ENCODE assay signal across 17 cellular contexts in genomic region chr12:69026341-69026740, GRCh38.
DNase-seq lines count a peak whose midpoint lies in the region; ATAC-seq, FAIRE-seq and TF ChIP-seq lines count a peak whose summit lies in the region.
"Had no signal": no experiment of that assay in that cellular context is flagged by ENCODE, and none has a peak within 500 bp of the region (broad histone marks: within the 10 kb centered on the region; RNA-seq: fewer than 3 reads in every experiment).

No MANE protein-coding gene starts in this region.

- peak overlapping the region; percentile 39; the same call in 1 of the 2 replicates for H2AFZ ChIP-seq in GM23338
- peak overlapping the region; percentile 89 for H2AFZ ChIP-seq in H1 (ENCODE audit: low read length)

- H3K56ac ChIP-seq in H1 (replicated peaks; ENCODE audit: insufficient read length, low read depth, low read length) = no peak overlapping the region

- H4K91ac ChIP-seq in H1 (replicated peaks; ENCODE audit: insufficient read length, low read length) = no peak overlapping the region

- no peaks in the 10 kb centered on the region for H3K36me3 Mint-ChIP-seq in GM23338 (ENCODE audit: low read depth)
- H3K36me3 Mint-ChIP-seq: CD4-positive, alpha-beta memory T cell had no signal

- H3K4me1 ChIP-seq in GM23338 (ENCODE audit: insufficient read depth) = no peaks in the 10 kb centered on the region
- H3K4me1 ChIP-seq in H1 (replicated peaks in 1 of 4; ENCODE audit: control insufficient read depth in 3 of 4, insufficient read depth in 4 of 4, low read length in 3 of 4) = no peaks in the 10 kb centered on the region

- H3K18ac ChIP-seq in H1 (ENCODE audit: extremely low read depth, low read length) = no peak overlapping the region

- H3K4me3 Mint-ChIP-seq in GM23338 = no peak overlapping the region
- H3K4me3 Mint-ChIP-seq: CD4-positive, alpha-beta memory T cell; T-helper 1 cell treated with Interleukin-12 subunit alpha and Interleukin-12 subunit beta and Interleukin-4 antibody, amounts not matched to agents 30 μg/mL and 1 μg/mL, for 36 hours had no signal

- TF ChIP-seq CTCF in GM23338 (conservative IDR thresholded peaks at IDR 0.05; ENCODE audit: low read depth in 2 of 2) = no peak
- TF ChIP-seq CTCF in NB4 (IDR thresholded peaks at IDR 0.05; ENCODE audit: low read depth, low read length) = no peak
- no peak for TF ChIP-seq CTCF in H1 (IDR thresholded peaks at IDR 0.05; ENCODE audit: control extremely low read depth in 1 of 3, insufficient read depth in 1 of 3, low read depth in 1 of 3, low read length in 3 of 3)

- no peak for ATAC-seq in GM23338
- ATAC-seq in GM21576 (IDR thresholded peaks at IDR 0.05; ENCODE audit: unreplicated experiment) = no peak

- no peaks in the 10 kb centered on the region for H4K20me1 ChIP-seq in GM23338 (replicated peaks; ENCODE audit: insufficient read depth)
- H4K20me1 ChIP-seq in H1 (replicated peaks in 1 of 2; ENCODE audit: control insufficient read depth in 1 of 2, insufficient read depth in 2 of 2, low read length in 2 of 2) = no peaks in the 10 kb centered on the region

- H3K79me2 ChIP-seq in GM23338 (replicated peaks; ENCODE audit: insufficient read depth) = no peaks in the 10 kb centered on the region
- H3K79me2 ChIP-seq in H1 (ENCODE audit: control insufficient read depth in 1 of 2, insufficient read depth in 2 of 2, low read length in 2 of 2) = no peaks in the 10 kb centered on the region

- H3K14ac ChIP-seq in H1 (ENCODE audit: insufficient read length) = no peak overlapping the region

- no peak for TF ChIP-seq POLR2A in NB4 (IDR thresholded peaks at IDR 0.05; ENCODE audit: extremely low read depth, insufficient read length)
- no peak for TF ChIP-seq POLR2A in H1 (IDR thresholded peaks at IDR 0.05; ENCODE audit: control extremely low read depth in 1 of 2, low read depth in 2 of 2, low read length in 2 of 2)

- H3K27me3 ChIP-seq in GM23338 (ENCODE audit: insufficient read depth) (no peaks in the 10 kb centered on the region), H1 (replicated peaks in 1 of 4; ENCODE audit: control insufficient read depth in 3 of 4, extremely low read depth in 1 of 4, insufficient read depth in 3 of 4, low read length in 3 of 4) (no peaks in the 10 kb centered on the region)

- no peak overlapping the region for H3K27ac ChIP-seq in GM23338 (ENCODE audit: low read depth)
- no peak overlapping the region for H3K27ac ChIP-seq in H1 (ENCODE audit: low read depth, low read length)

- CTCF ChIA-PET in H1 (lab: Charles Lee; ENCODE audit: partially characterized antibody) = no interaction called here

- H3K23me2 ChIP-seq in H1 (ENCODE audit: low read depth, low read length) = no peaks in the 10 kb centered on the region

- H3K9me3 Mint-ChIP-seq in GM23338 = no peaks in the 10 kb centered on the region
- H3K9me3 Mint-ChIP-seq: CD4-positive, alpha-beta memory T cell; T-helper 1 cell treated with Interleukin-12 subunit alpha and Interleukin-12 subunit beta and Interleukin-4 antibody, amounts not matched to agents 30 μg/mL and 1 μg/mL, for 36 hours had no signal

- H3K4me3 ChIP-seq in GM23338 (no peak overlapping the region), NB4 (ENCODE audit: low read depth, low read length) (no peak overlapping the region), H1 (ENCODE audit: extremely low read depth in 1 of 4, insufficient read depth in 2 of 4, low read depth in 3 of 4, low read length in 4 of 4) (no peak overlapping the region)

- H2BK120ac ChIP-seq in H1 (replicated peaks; ENCODE audit: low read depth, low read length) = no peak overlapping the region

- peak overlapping the region; percentile 29; the same call in 1 of the 2 replicates for H3K27ac Mint-ChIP-seq in GM23338
- H3K27ac Mint-ChIP-seq: T-helper 1 cell treated with Interleukin-12 subunit alpha and Interleukin-12 subunit beta and Interleukin-4 antibody, amounts not matched to agents 30 μg/mL and 1 μg/mL, for 36 hours had no signal

- no peak overlapping the region for H2BK20ac ChIP-seq in H1 (ENCODE audit: low read length)

- no peaks in the 10 kb centered on the region for H3F3A ChIP-seq in GM23338 (replicated peaks; ENCODE audit: low read depth)

- no peak for TF ChIP-seq EP300 in H1 (IDR thresholded peaks at IDR 0.05; ENCODE audit: borderline replicate concordance in 1 of 2, low read depth in 2 of 2, low read length in 2 of 2)

- no peaks in the 10 kb centered on the region for H3K79me1 ChIP-seq in H1 (ENCODE audit: low read depth, low read length)

- POLR2A ChIA-PET in H1 (lab: Charles Lee; ENCODE audit: partially characterized antibody) = no interaction called here

- H3K9ac ChIP-seq in H1 (replicated peaks in 1 of 4; ENCODE audit: extremely low read depth in 1 of 4, low read depth in 3 of 4, low read length in 3 of 4) = no peak overlapping the region

- no peak overlapping the region for H4K5ac ChIP-seq in H1 (ENCODE audit: insufficient read length, low read depth, low read length)

- H3K23ac ChIP-seq in H1 (ENCODE audit: insufficient read length) = no peak overlapping the region

- H2AK5ac ChIP-seq in H1 (ENCODE audit: low read depth, low read length) = no peak overlapping the region

- H4K8ac ChIP-seq in H1 (ENCODE audit: extremely low read depth, insufficient read depth, low read length) = no peak overlapping the region

- no peak overlapping the region for H2BK5ac ChIP-seq in H1 (ENCODE audit: low read depth, low read length)

- H3K27me3 Mint-ChIP-seq in GM23338 (ENCODE audit: insufficient read depth, low read depth, poor library complexity) = peaks cover 4% of the 10 kb centered on the region

- WGBS in H1 (ENCODE audit: extremely low coverage in 1 of 2, insufficient coverage in 1 of 2, insufficient read length in 1 of 2, insufficient replicate concordance in 2 of 2, low coverage in 1 of 2, low lambda C conversion rate in 2 of 2, missing lambda C conversion rate in 1 of 2), 2 experiments = 86% methylated on average over 1 of the region's 1 CpG; no CpG with 5 or more reads in 1 of the 2 experiments

- H3K36me3 ChIP-seq in GM23338 (ENCODE audit: insufficient read depth) (no peaks in the 10 kb centered on the region), H1 (ENCODE audit: control insufficient read depth in 2 of 4, insufficient read depth in 4 of 4, low read length in 3 of 4) (no peaks in the 10 kb centered on the region)

- DNase-seq in AML-193 (lab: John Stamatoyannopoulos, UW) = peak; percentile 13 to 27
- DNase-seq in GM23338 (ENCODE audit: low spot score) = no peak
- peak; percentile 22 for DNase-seq in NB4 (ENCODE audit: low read depth)
- no peak for DNase-seq in H1 (ENCODE audit: low read depth in 1 of 2, low spot score in 2 of 2)
- no peak for DNase-seq in C1 segment of cervical spinal cord (lab: John Stamatoyannopoulos, UW)
- DNase-seq in stimulated activated CD8-positive, alpha-beta memory T cell treated with anti-CD3 and anti-CD28 coated beads, Interleukin-4, amount 100 ng/mL, for 48 hours = no peak
- no peak for DNase-seq in A172 (ENCODE audit: low spot score)
- DNase-seq: CD4-positive, alpha-beta memory T cell; GOT3; Karpas-422; NCI-H1436; NCI-H2029; NCI-H2171 treated with DMSO at 0.1 percent for 48 hours; NCI-H774; SIG-M5 had no signal

- H3K9me2 ChIP-seq in GM23338 (ENCODE audit: insufficient read depth) = no peaks in the 10 kb centered on the region

- no peak overlapping the region for H3K4me2 ChIP-seq in GM23338
- H3K4me2 ChIP-seq in H1 (ENCODE audit: insufficient read depth in 1 of 2, low read depth in 2 of 2, low read length in 2 of 2) = no peak overlapping the region

- no peak overlapping the region for H2BK12ac ChIP-seq in H1 (ENCODE audit: low read depth, low read length)

- H3K9me3 ChIP-seq in H1 (ENCODE audit: insufficient read depth in 2 of 2, low read depth in 1 of 2, low read length in 1 of 2) = no peaks in the 10 kb centered on the region

- no peak for FAIRE-seq in H1 (lab: Jason Lieb, UNC)

- no peak for TF ChIP-seq RAD21 in H1 (IDR thresholded peaks at IDR 0.05 in 1 of 2, conservative IDR thresholded peaks at IDR 0.05 in 1 of 2; ENCODE audit: low read depth in 2 of 2, low read length in 2 of 2)

- H2BK15ac ChIP-seq in H1 (ENCODE audit: low read length) = no peak overlapping the region

- peaks cover 7% of the 10 kb centered on the region for H3K4me1 Mint-ChIP-seq in GM23338
- H3K4me1 Mint-ChIP-seq: CD4-positive, alpha-beta memory T cell had no signal

- H3K4ac ChIP-seq in H1 (replicated peaks; ENCODE audit: insufficient read length, low read depth, low read length) = no peak overlapping the region

TF ChIP-seq in GM23338, 12 proteins besides CTCF, POLR2A, EP300 and RAD21 (continues in another document):
- TF ChIP-seq POLR2AphosphoS5 (IDR thresholded peaks at IDR 0.05; ENCODE audit: low read depth) = no peak
- no peak for TF ChIP-seq ZNF114 (CRISPR knock-in tag; IDR thresholded peaks at IDR 0.05)
- no peak for TF ChIP-seq STAT1 (IDR thresholded peaks at IDR 0.05; ENCODE audit: unreplicated experiment)
- no peak for TF ChIP-seq ZNF331 (CRISPR knock-in tag; IDR thresholded peaks at IDR 0.05; ENCODE audit: low read depth)

TF ChIP-seq in H1, 55 proteins besides CTCF, POLR2A, EP300 and RAD21:
- TF ChIP-seq SIRT6 (IDR thresholded peaks at IDR 0.05; ENCODE audit: low read length) = no peak
- no peak for TF ChIP-seq CEBPB (IDR thresholded peaks at IDR 0.05; ENCODE audit: low read depth, low read length)
- TF ChIP-seq BACH1 (IDR thresholded peaks at IDR 0.05; ENCODE audit: low read length) = no peak
- no peak for TF ChIP-seq NRF1 (IDR thresholded peaks at IDR 0.05; ENCODE audit: low read depth, low read length)
- TF ChIP-seq SP2 (IDR thresholded peaks at IDR 0.05; ENCODE audit: low read length) = no peak
- no peak for TF ChIP-seq GABPA (IDR thresholded peaks at IDR 0.05; ENCODE audit: borderline replicate concordance, insufficient read depth, low read length)
- no peak for TF ChIP-seq SP4 (IDR thresholded peaks at IDR 0.05; ENCODE audit: low read length)
- no peak for TF ChIP-seq GTF2F1 (IDR thresholded peaks at IDR 0.05; ENCODE audit: borderline replicate concordance, low read depth, low read length)
- TF ChIP-seq CHD2 (IDR thresholded peaks at IDR 0.05; ENCODE audit: low read length) = no peak
- no peak for TF ChIP-seq SP1 (IDR thresholded peaks at IDR 0.05; ENCODE audit: low read depth, low read length)

Comparison
In these comparisons a context has a peak if more than half of its experiments do, and no peak if none do; other contexts are left out.
1. DNase-seq: peak in AML-193 (2 of 2) and NB4 (single experiment); none in GM23338 (single experiment), H1 (0 of 2), C1 segment of cervical spinal cord (0 of 14), stimulated activated CD8-positive, alpha-beta memory T cell treated with anti-CD3 and anti-CD28 coated beads, Interleukin-4, amount 100 ng/mL, for 48 hours (single experiment) and A172 (single experiment).